27 cellular contexts compared by ENCODE assay signal in genomic region chr2:19762959-19763605, GRCh38.
DNase-seq lines count a peak whose midpoint lies in the region; ATAC-seq, FAIRE-seq and TF ChIP-seq lines count a peak whose summit lies in the region.
"Had no signal": no experiment of that assay in that cellular context is flagged by ENCODE, and none has a peak within 500 bp of the region (broad histone marks: within the 10 kb centered on the region; RNA-seq: fewer than 3 reads in every experiment).

No MANE protein-coding gene starts in this region.

- H3K9me3 Mint-ChIP-seq in progenitor cell of endocrine pancreas (ENCODE audit: low read depth), result peaks cover 5% of the 10 kb centered on the region

- peak; percentile 64 for FAIRE-seq in bronchial epithelial cell (lab: Jason Lieb, UNC)
- FAIRE-seq: A549, G401.6, RCC 7860 had no signal

- H3K4me1 Mint-ChIP-seq in progenitor cell of endocrine pancreas (ENCODE audit: low read depth), result peaks cover 13% of the 10 kb centered on the region
- H3K4me1 Mint-ChIP-seq: CD4-positive, alpha-beta memory T cell had no signal

- ATAC-seq in left lobe of liver (no peak), GM19463 (IDR thresholded peaks at IDR 0.05; ENCODE audit: unreplicated experiment) (no peak)
- ATAC-seq: A549, HCT116 had no signal

- no peaks in the 10 kb centered on the region for H3K27me3 ChIP-seq in bronchial epithelial cell (ENCODE audit: control insufficient read depth, insufficient read depth, low read length)

- H3K27me3 Mint-ChIP-seq in progenitor cell of endocrine pancreas, result no peaks in the 10 kb centered on the region

- TF ChIP-seq CTCF in AG10803 (conservative IDR thresholded peaks at IDR 0.05; ENCODE audit: low read length) (no peak), bronchial epithelial cell (IDR thresholded peaks at IDR 0.05; ENCODE audit: insufficient read depth, low read length, severe bottlenecking) (no peak), progenitor cell of endocrine pancreas (IDR thresholded peaks at IDR 0.05; ENCODE audit: unreplicated experiment) (no peak)

- DNase-seq in AG10803 (ENCODE audit: low read depth), result peak; percentile 42
- DNase-seq in bronchial epithelial cell (ENCODE audit: low read depth), result no peak
- DNase-seq in left lobe of liver (ENCODE audit: low spot score), result peak; percentile 4
- DNase-seq in progenitor cell of endocrine pancreas (ENCODE audit: low spot score, unreplicated experiment), result no peak
- DNase-seq in NCI-H82 (lab: John Stamatoyannopoulos, UW), result no peak
- no peak for DNase-seq in NCI-H2196 (lab: John Stamatoyannopoulos, UW; ENCODE audit: unreplicated experiment)
- DNase-seq in substantia nigra (lab: John Stamatoyannopoulos, UW), result no peak
- DNase-seq: C1 segment of cervical spinal cord; CD4-positive, alpha-beta memory T cell; COR-L47; DMS53; Karpas-422; NCI-H1092; NCI-H1417 treated with DMSO at 0.1 percent for 48 hours; NCI-H1694 treated with DMSO at 0.1 percent for 48 hours; NCI-H2081; NCI-H345; NCI-H510A treated with DMSO at 0.1 percent for 48 hours; NCI-H748 treated with DMSO at 0.1 percent for 48 hours; SIG-M5 had no signal

- H3K4me3 ChIP-seq in AG10803 (ENCODE audit: low read length) (no peak overlapping the region), bronchial epithelial cell (ENCODE audit: low read depth, low read length) (no peak overlapping the region)
- H3K4me3 ChIP-seq: A549, SK-N-MC had no signal

- peak overlapping the region; percentile 65 for H3K27ac Mint-ChIP-seq in progenitor cell of endocrine pancreas
- H3K27ac Mint-ChIP-seq: CD4-positive, alpha-beta memory T cell had no signal

- H3K4me3 Mint-ChIP-seq in progenitor cell of endocrine pancreas (ENCODE audit: low read depth), result no peak overlapping the region
- H3K4me3 Mint-ChIP-seq: CD4-positive, alpha-beta memory T cell had no signal

- H3K27ac ChIP-seq in substantia nigra (ENCODE audit: low read depth, low read length, poor library complexity, severe bottlenecking), result no peak overlapping the region
- H3K27ac ChIP-seq: A549, HL-60, SK-N-MC had no signal

- H3K36me3 ChIP-seq in bronchial epithelial cell (ENCODE audit: control insufficient read depth, insufficient read depth, low read length), result no peaks in the 10 kb centered on the region

- no peaks in the 10 kb centered on the region for H3K36me3 Mint-ChIP-seq in progenitor cell of endocrine pancreas (ENCODE audit: insufficient read depth)
- H3K36me3 Mint-ChIP-seq: CD4-positive, alpha-beta memory T cell had no signal

Comparison
In these comparisons a context has a peak if more than half of its experiments do, and no peak if none do; other contexts are left out.
1. DNase-seq: peak in AG10803 (single experiment) and left lobe of liver (single experiment); none in bronchial epithelial cell (single experiment), progenitor cell of endocrine pancreas (single experiment), NCI-H82 (single experiment), NCI-H2196 (single experiment) and substantia nigra (0 of 49).